In the genomic region with DNA sequence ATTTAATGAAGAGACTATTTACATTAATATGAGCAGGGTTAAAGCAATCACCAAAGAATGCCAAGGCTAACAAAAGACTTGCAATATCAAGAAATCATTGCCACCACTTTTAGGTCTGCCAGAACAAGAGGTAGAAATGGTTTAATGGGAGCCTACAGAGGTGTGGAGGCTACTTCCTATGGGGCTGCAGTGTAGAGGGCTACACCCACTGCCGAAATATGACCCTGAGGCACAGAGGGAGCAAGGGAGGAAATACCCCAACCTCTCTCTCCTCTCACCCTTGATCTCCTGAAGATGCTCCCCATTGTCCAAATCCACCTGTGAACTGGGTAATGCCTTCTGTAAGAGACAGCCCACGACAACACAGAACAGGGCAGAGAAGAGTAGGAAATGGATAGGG, we compare ENCODE assay signal across 31 cellular contexts.
"Had no signal": no experiment of that assay in that cellular context is flagged by ENCODE, and none has a peak within 500 bp of the region (broad histone marks: within the 10 kb centered on the region; RNA-seq: fewer than 3 reads in every experiment).

No MANE protein-coding gene starts in this region.

- H3K27ac ChIP-seq: neutrophil, ovary, parathyroid adenoma, psoas muscle, right lobe of liver, skin epidermis, spleen, stomach, thoracic aorta, thyroid gland, tibial nerve, upper lobe of left lung, vagina had no signal

- H3K4me3 ChIP-seq: ovary, psoas muscle, right lobe of liver, skin epidermis, smooth muscle cell, spleen, stomach, thoracic aorta, thyroid gland, tibial nerve, upper lobe of left lung, vagina had no signal

- H3K9me3 ChIP-seq: neutrophil, ovary, psoas muscle, right lobe of liver, thyroid gland, upper lobe of left lung, vagina had no signal

- ATAC-seq: naive thymus-derived CD8-positive, alpha-beta T cell; psoas muscle; right cardiac atrium; right lobe of liver; stimulated activated naive B cell treated with anti-CD40 and anti-IgM and Interleukin-4, amounts not matched to agents 10 μg/mL and 1 μg/mL and 100 μg/mL, for 72 hours had no signal

- DNase-seq: naive thymus-derived CD8-positive, alpha-beta T cell; nephron progenitor cell; nucleus accumbens; ovary; posterior cingulate gyrus; psoas muscle; right cardiac atrium; right lobe of liver; spleen; stimulated activated CD4-positive, alpha-beta T cell treated with anti-CD3 and anti-CD28 coated beads, Interleukin-12 subunit alpha, Interleukin-12 subunit beta, amount 100 ng/mL, for 4 hours; stimulated activated CD4-positive, alpha-beta T cell treated with anti-CD3 and anti-CD28 coated beads, Interleukin-1b, Interleukin-23, amount 100 ng/mL, for 48 hours; stimulated activated CD4-positive, alpha-beta T cell treated with anti-CD3 and anti-CD28 coated beads, Interleukin-4, amount 100 ng/mL, for 1 hour; stimulated activated CD4-positive, alpha-beta T cell treated with anti-CD3 and anti-CD28 coated beads, Interleukin-4, amount 100 ng/mL, for 4 hours; stimulated activated CD8-positive, alpha-beta memory T cell treated with anti-CD3 and anti-CD28 coated beads, Interleukin-4, amount 100 ng/mL, for 48 hours; stimulated activated naive B cell treated with anti-CD40 and anti-IgM and Interleukin-4, amounts not matched to agents 10 μg/mL and 1 μg/mL and 100 μg/mL, for 72 hours; stimulated activated naive CD4-positive, alpha-beta T cell treated with Interleukin-2 at 50 U/mL for 16 hours; stomach; thyroid gland; trophoblast cell; upper lobe of left lung had no signal

- H3K4me1 Mint-ChIP-seq: naive thymus-derived CD8-positive, alpha-beta T cell; nephron progenitor cell; stimulated activated naive B cell treated with anti-CD40 and anti-IgM and Interleukin-4, amounts not matched to agents 10 μg/mL and 1 μg/mL and 100 μg/mL, for 72 hours had no signal

- H3K27me3 ChIP-seq: neutrophil, ovary, right lobe of liver, stomach, thyroid gland, tibial nerve, upper lobe of left lung, vagina had no signal

- H3K4me1 ChIP-seq: parathyroid adenoma, psoas muscle, right lobe of liver, spleen, stomach, tibial nerve, upper lobe of left lung, vagina had no signal

- H3K9me3 Mint-ChIP-seq: neural crest cell had no signal

- H3K4me3 Mint-ChIP-seq: naive thymus-derived CD8-positive, alpha-beta T cell; natural killer cell treated with Interleukin-12 subunit alpha and Interleukin-12 subunit beta and Interleukin-15 and Interleukin-18, amount 100 ng/mL, for 72 hours; nephron progenitor cell; neural crest cell; stimulated activated naive B cell treated with anti-CD40 and anti-IgM and Interleukin-4, amounts not matched to agents 10 μg/mL and 1 μg/mL and 100 μg/mL, for 72 hours; stimulated activated naive CD8-positive, alpha-beta T cell treated with anti-CD3 and anti-CD28 coated beads, Interleukin-15, Interleukin-2, amounts not matched to agents 100 ng/mL and 50 ng/mL, for 24 hours had no signal

- H3K36me3 ChIP-seq: neutrophil, ovary, right lobe of liver, spleen, stomach, thoracic aorta, thyroid gland, tibial nerve, upper lobe of left lung, vagina had no signal

- H3K27ac Mint-ChIP-seq: naive thymus-derived CD8-positive, alpha-beta T cell; natural killer cell treated with Interleukin-12 subunit alpha and Interleukin-12 subunit beta and Interleukin-15 and Interleukin-18, amount 100 ng/mL, for 72 hours; nephron progenitor cell; progenitor cell of endocrine pancreas; stimulated activated naive B cell treated with anti-CD40 and anti-IgM and Interleukin-4, amounts not matched to agents 10 μg/mL and 1 μg/mL and 100 μg/mL, for 72 hours; stimulated activated naive CD8-positive, alpha-beta T cell treated with anti-CD3 and anti-CD28 coated beads, Interleukin-15, Interleukin-2, amounts not matched to agents 100 ng/mL and 50 ng/mL, for 24 hours had no signal

- H3K36me3 Mint-ChIP-seq: natural killer cell treated with Interleukin-12 subunit alpha and Interleukin-12 subunit beta and Interleukin-15 and Interleukin-18, amount 100 ng/mL, for 72 hours had no signal
